13 cellular contexts compared by ENCODE assay signal in genomic region chr17:62822080-62822904, GRCh38. TPM values are rescaled to one million over a fixed set of nuclear protein-coding genes. Genes with fewer than 3 reads are reported as not detected.
DNase-seq lines count a peak whose midpoint lies in the region; ATAC-seq and TF ChIP-seq lines count a peak whose summit lies in the region.
"Had no signal": no experiment of that assay in that cellular context is flagged by ENCODE, and none has a peak within 500 bp of the region (broad histone marks: within the 10 kb centered on the region; RNA-seq: fewer than 3 reads in every experiment).

No MANE protein-coding gene starts in this region.

- H3K4me3 Mint-ChIP-seq in chondrocyte (ENCODE audit: unreplicated experiment), result no peak overlapping the region
- H3K4me3 Mint-ChIP-seq: immature natural killer cell had no signal

- no peak for ATAC-seq in GM21723 (IDR thresholded peaks at IDR 0.05; ENCODE audit: unreplicated experiment)
- no peak for ATAC-seq in HG03460 (IDR thresholded peaks at IDR 0.05; ENCODE audit: unreplicated experiment)
- ATAC-seq: gastroesophageal sphincter, mucosa of descending colon had no signal

- TF ChIP-seq CTCF in chondrocyte (IDR thresholded peaks at IDR 0.05), result no peak

- H3K27ac Mint-ChIP-seq in chondrocyte (ENCODE audit: unreplicated experiment), result peak overlapping the region; percentile 32
- H3K27ac Mint-ChIP-seq: immature natural killer cell had no signal

- H3K4me1 Mint-ChIP-seq in chondrocyte (ENCODE audit: low read depth), result peaks cover 53% of the 10 kb centered on the region

- H3K27me3 Mint-ChIP-seq in chondrocyte (ENCODE audit: low read depth), result no peaks in the 10 kb centered on the region

- DNase-seq in DMS79 treated with DMSO at 0.1 percent for 48 hours (lab: John Stamatoyannopoulos, UW) (peak; percentile 3), NCI-H345 treated with DMSO at 0.1 percent for 48 hours (lab: John Stamatoyannopoulos, UW; ENCODE audit: unreplicated experiment) (peak; percentile 34), chondrocyte (ENCODE audit: low spot score) (no peak), mucosa of gallbladder (ENCODE audit: low spot score) (peak; percentile 50), A172 (ENCODE audit: low spot score) (no peak), iPS-NIHi11 (ENCODE audit: low spot score) (no peak)
- DNase-seq: activated naive CD4-positive, alpha-beta T cell; immature natural killer cell; mucosa of descending colon; NCI-H187 had no signal

- H3K9me3 Mint-ChIP-seq in chondrocyte (ENCODE audit: low read depth), result no peaks in the 10 kb centered on the region

- no peaks in the 10 kb centered on the region for H3K36me3 Mint-ChIP-seq in chondrocyte (ENCODE audit: low read depth)
- H3K36me3 Mint-ChIP-seq: immature natural killer cell had no signal

RNA-seq across cellular contexts. Expression of gene MARCHF10, which starts 14.2 kb away (rescaled TPM):
- total RNA-seq in chondrocyte, result 0.17 TPM in 1 of 3 replicates, not detected in the others
- 0.75 TPM for total RNA-seq in mucosa of gallbladder
- total RNA-seq in A172 (2014; rRNA removed; shearing (Covaris generic)), result 0.19 TPM in 1 of 2 replicates, not detected in the other

Comparison
In these comparisons a context has a peak if more than half of its experiments do, and no peak if none do; other contexts are left out.
1. DNase-seq: peak in DMS79 treated with DMSO at 0.1 percent for 48 hours (single experiment), NCI-H345 treated with DMSO at 0.1 percent for 48 hours (single experiment) and mucosa of gallbladder (single experiment); none in chondrocyte (single experiment), A172 (single experiment) and iPS-NIHi11 (single experiment).